In genomic region chr10:1255166-1255565, GRCh38 we compare ENCODE assay signal across 17 cellular contexts.
A peak's percentile ranks its signal among the peaks of the same experiment; 100 is the strongest.
DNase-seq lines count a peak whose midpoint lies in the region; ATAC-seq and TF ChIP-seq lines count a peak whose summit lies in the region.
"Had no signal": no experiment of that assay in that cellular context is flagged by ENCODE, and none has a peak within 500 bp of the region (broad histone marks: within the 10 kb centered on the region; RNA-seq: fewer than 3 reads in every experiment).

No MANE protein-coding gene starts in this region.

- peaks cover 9% of the 10 kb centered on the region for H3K27me3 Mint-ChIP-seq in neural crest cell (ENCODE audit: low read depth)

- H3K27ac Mint-ChIP-seq in neural crest cell (ENCODE audit: unreplicated experiment), result peak overlapping the region; percentile 81
- H3K27ac Mint-ChIP-seq: activated T-helper 17 cell treated with anti-CD3 and anti-CD28 coated beads, Interleukin-2, amount 50 U/mL, for 72 hours; dendritic cell treated with granulocyte-macrophage colony-stimulating factor and Interleukin-4, amounts not matched to agents 40 ng/mL and 50 ng/mL, for 4 days had no signal

- H3K27ac ChIP-seq in brain microvascular endothelial cell, result no peak overlapping the region
- H3K27ac ChIP-seq: esophagus muscularis mucosa, KMS-11, SJSA1 had no signal

- no peak overlapping the region for H3K4me3 Mint-ChIP-seq in neural crest cell
- H3K4me3 Mint-ChIP-seq: activated T-helper 17 cell treated with anti-CD3 and anti-CD28 coated beads, Interleukin-2, amount 50 U/mL, for 72 hours; dendritic cell treated with granulocyte-macrophage colony-stimulating factor and Interleukin-4, amounts not matched to agents 40 ng/mL and 50 ng/mL, for 4 days had no signal

- H3K27me3 ChIP-seq in brain microvascular endothelial cell (replicated peaks), result no peaks in the 10 kb centered on the region

- no peak for ATAC-seq in GM21528 (IDR thresholded peaks at IDR 0.05; ENCODE audit: low FRiP score, unreplicated experiment)
- ATAC-seq: activated T-helper 17 cell treated with anti-CD3 and anti-CD28 coated beads, Interleukin-2, amount 50 U/mL, for 72 hours had no signal

- peaks cover 3% of the 10 kb centered on the region for H3K9me3 Mint-ChIP-seq in neural crest cell
- H3K9me3 Mint-ChIP-seq: dendritic cell treated with granulocyte-macrophage colony-stimulating factor and Interleukin-4, amounts not matched to agents 40 ng/mL and 50 ng/mL, for 4 days had no signal

- TF ChIP-seq CTCF in brain microvascular endothelial cell (IDR thresholded peaks at IDR 0.05; ENCODE audit: low read depth, low read length, missing control alignments) (no peak), neural crest cell (conservative IDR thresholded peaks at IDR 0.05) (no peak)

- no peaks in the 10 kb centered on the region for H3K36me3 ChIP-seq in brain microvascular endothelial cell (replicated peaks)
- H3K36me3 ChIP-seq: esophagus muscularis mucosa, SJSA1 had no signal

- H3K36me3 Mint-ChIP-seq in neural crest cell (ENCODE audit: low read depth), result peaks cover 2% of the 10 kb centered on the region

- H3K4me1 Mint-ChIP-seq in neural crest cell, result peaks cover 23% of the 10 kb centered on the region

- no peak overlapping the region for H3K4me3 ChIP-seq in brain microvascular endothelial cell (ENCODE audit: low read depth, low read length)
- H3K4me3 ChIP-seq: esophagus muscularis mucosa, SJSA1 had no signal

- in situ Hi-C loops in brain microvascular endothelial cell (cut with HindIII; ENCODE audit: low pct_ligation_motif_present, low sequenced_read_pairs), result no loop called here

- DNase-seq in A172 (ENCODE audit: low spot score), result peak; percentile 14
- peak; percentile 3 for DNase-seq in ELR (ENCODE audit: low read depth)
- DNase-seq in brain microvascular endothelial cell, result peak; percentile 9
- no peak for DNase-seq in neural crest cell (ENCODE audit: low read depth, low spot score)
- no peak for DNase-seq in NCI-H2081 (lab: John Stamatoyannopoulos, UW)
- DNase-seq in activated gamma-delta T cell treated with Interleukin-2 at 50 U/mL for 16 hours, result no peak
- DNase-seq: AML-193, kidney, NCI-H510A, small intestine, T-helper 9 cell had no signal

Comparison
In these comparisons a context has a peak if more than half of its experiments do, and no peak if none do; other contexts are left out.
1. DNase-seq: peak in A172 (single experiment), ELR (single experiment) and brain microvascular endothelial cell (single experiment); none in neural crest cell (single experiment), NCI-H2081 (0 of 2) and activated gamma-delta T cell treated with Interleukin-2 at 50 U/mL for 16 hours (single experiment).